Comparison of ENCODE assay signal across 17 cellular contexts in genomic region chr6:97129111-97129510, GRCh38.
DNase-seq lines count a peak whose midpoint lies in the region; FAIRE-seq and TF ChIP-seq lines count a peak whose summit lies in the region.
"Had no signal": no experiment of that assay in that cellular context is flagged by ENCODE, and none has a peak within 500 bp of the region (broad histone marks: within the 10 kb centered on the region; RNA-seq: fewer than 3 reads in every experiment).

No MANE protein-coding gene starts in this region.

- H3K4me3 ChIP-seq in adipocyte (ENCODE audit: low read length) (no peak overlapping the region), endothelial cell of umbilical vein (replicated peaks in 1 of 3; ENCODE audit: insufficient read depth in 1 of 3, low read depth in 1 of 3, low read length in 3 of 3) (no peak overlapping the region)
- H3K4me3 ChIP-seq: BLaER1 treated with 17β-estradiol and CSF1 and Interleukin-3, amounts not matched to agents 10 nM and 100 nM had no signal

- no peaks in the 10 kb centered on the region for H3K9me1 ChIP-seq in endothelial cell of umbilical vein (replicated peaks; ENCODE audit: control insufficient read depth, extremely low read depth, insufficient read depth, low read length)

- DNase-seq in adipocyte (ENCODE audit: low read depth): peak; percentile 6
- peak; percentile 42 for DNase-seq in endothelial cell of umbilical vein (ENCODE audit: low read depth, low spot score)
- DNase-seq in iris pigment epithelial cell (ENCODE audit: low read depth): peak; percentile 36
- DNase-seq in GM20000 (ENCODE audit: low spot score): no peak
- DNase-seq in RWPE1 (ENCODE audit: low spot score): no peak
- DNase-seq in T-helper 9 cell: no peak
- DNase-seq: ACHN; CD4-positive, alpha-beta T cell; DND-41; GDM1; HCEC 1CT; HFFc6 had no signal

- no peak overlapping the region for H3K4me2 ChIP-seq in endothelial cell of umbilical vein (ENCODE audit: insufficient read depth, low read length)
- H3K4me2 ChIP-seq: BLaER1 treated with 17β-estradiol and CSF1 and Interleukin-3, amounts not matched to agents 10 nM and 100 nM had no signal

- POLR2A ChIA-PET in endothelial cell of umbilical vein (lab: Charles Lee) (no interaction called here), RWPE1 (lab: Yijun Ruan, JAX; ENCODE audit: low non-redundant PET) (no interaction called here)

- no peaks in the 10 kb centered on the region for H4K20me1 ChIP-seq in endothelial cell of umbilical vein (replicated peaks; ENCODE audit: control insufficient read depth, extremely low read depth, insufficient read depth, low read length)
- H4K20me1 ChIP-seq: BLaER1 treated with 17β-estradiol and CSF1 and Interleukin-3, amounts not matched to agents 10 nM and 100 nM had no signal

- TF ChIP-seq CTCF in C4-2B (conservative IDR thresholded peaks at IDR 0.05) (0 out of 2 replicates have a peak, but pooled peaks have one; percentile 8), endothelial cell of umbilical vein (IDR thresholded peaks at IDR 0.05; ENCODE audit: extremely low read depth in 1 of 2, insufficient read depth in 1 of 2, low read depth in 1 of 2, low read length in 2 of 2) (no peak), GM20000 (IDR thresholded peaks at IDR 0.05; ENCODE audit: extremely low read depth, missing control alignments) (no peak), RWPE1 (conservative IDR thresholded peaks at IDR 0.05; ENCODE audit: low read depth) (no peak)

- no peaks in the 10 kb centered on the region for H3K79me2 ChIP-seq in endothelial cell of umbilical vein (ENCODE audit: control insufficient read depth, insufficient read depth, low read length)

- H3K9me3 ChIP-seq in adipocyte (ENCODE audit: control insufficient read depth, low read length) (no peaks in the 10 kb centered on the region), endothelial cell of umbilical vein (replicated peaks; ENCODE audit: control insufficient read depth, insufficient read depth, low read length) (no peaks in the 10 kb centered on the region)

- no peak overlapping the region for H2AFZ ChIP-seq in endothelial cell of umbilical vein (ENCODE audit: low read depth, low read length)

- H3K4me1 ChIP-seq in adipocyte (ENCODE audit: control insufficient read depth, insufficient read depth, low read length) (no peaks in the 10 kb centered on the region), endothelial cell of umbilical vein (ENCODE audit: control insufficient read depth, extremely low read depth, insufficient read depth, low read length) (no peaks in the 10 kb centered on the region)

- dilution Hi-C loops in endothelial cell of umbilical vein (cut with MboI; ENCODE audit: extremely low pct_ligation_motif_present, low sequenced_read_pairs): no loop called here

- CTCF ChIA-PET in endothelial cell of umbilical vein (lab: Charles Lee): interaction anchor here (1.3 kb wide), 1 partner anchor 11 kb away, joined by 3 read pairs; no protein-coding TSS in a partner anchor
- CTCF ChIA-PET in RWPE1 (lab: Yijun Ruan, JAX): no interaction called here

- FAIRE-seq in endothelial cell of umbilical vein (lab: Jason Lieb, UNC): no peak
- FAIRE-seq: GM19239, HepG2, HTR-8/SVneo had no signal

- intact Hi-C loops in endothelial cell of umbilical vein (cut with micrococcal nuclease): no loop called here

- H3K9ac ChIP-seq in adipocyte (ENCODE audit: low read length) (no peak overlapping the region), endothelial cell of umbilical vein (replicated peaks; ENCODE audit: extremely low read depth, insufficient read depth, low read length) (no peak overlapping the region)
- H3K9ac ChIP-seq: BLaER1 treated with 17β-estradiol and CSF1 and Interleukin-3, amounts not matched to agents 10 nM and 100 nM had no signal

- H3K27me3 ChIP-seq in adipocyte (replicated peaks; ENCODE audit: control insufficient read depth, insufficient read depth, low read length): no peaks in the 10 kb centered on the region
- no peaks in the 10 kb centered on the region for H3K27me3 ChIP-seq in endothelial cell of umbilical vein (ENCODE audit: control insufficient read depth in 2 of 2, insufficient read depth in 2 of 2, low read length in 2 of 2)
- H3K27me3 ChIP-seq: BLaER1 treated with 17β-estradiol and CSF1 and Interleukin-3, amounts not matched to agents 10 nM and 100 nM had no signal

- H3K36me3 ChIP-seq in adipocyte (ENCODE audit: control insufficient read depth, insufficient read depth, low read length, severe bottlenecking): no peaks in the 10 kb centered on the region
- no peaks in the 10 kb centered on the region for H3K36me3 ChIP-seq in endothelial cell of umbilical vein (ENCODE audit: control insufficient read depth in 2 of 2, extremely low read depth in 1 of 2, insufficient read depth in 2 of 2, low read length in 2 of 2)
- H3K36me3 ChIP-seq: BLaER1 treated with 17β-estradiol and CSF1 and Interleukin-3, amounts not matched to agents 10 nM and 100 nM had no signal

- TF ChIP-seq POLR2A in endothelial cell of umbilical vein (IDR thresholded peaks at IDR 0.05; ENCODE audit: low read depth, low read length): no peak

- H3K27ac ChIP-seq in C4-2B (no peak overlapping the region), endothelial cell of umbilical vein (ENCODE audit: insufficient read depth, low read depth, low read length) (no peak overlapping the region), RWPE1 (no peak overlapping the region)
- H3K27ac ChIP-seq: BLaER1 treated with 17β-estradiol and CSF1 and Interleukin-3, amounts not matched to agents 10 nM and 100 nM had no signal

- no TSS peak for BruUV-seq in endothelial cell of umbilical vein (replicated peaks; lab: Mats Ljungman, UMichigan)

TF ChIP-seq in endothelial cell of umbilical vein, 7 proteins besides CTCF, POLR2A, EP300 and RAD21:
- TF ChIP-seq JUN (IDR thresholded peaks at IDR 0.05; ENCODE audit: borderline replicate concordance, insufficient read depth, insufficient read length, low read depth) (no peak), MAX (IDR thresholded peaks at IDR 0.05; ENCODE audit: insufficient read depth, insufficient read length) (no peak), GATA2 (IDR thresholded peaks at IDR 0.05; ENCODE audit: insufficient read depth, insufficient read length, low read depth, low read length) (no peak), POLR2AphosphoS5 (IDR thresholded peaks at IDR 0.05; ENCODE audit: insufficient read depth, low read depth, low read length) (no peak), FOS (IDR thresholded peaks at IDR 0.05; ENCODE audit: borderline replicate concordance, insufficient read depth, low read length) (no peak), EZH2 (IDR thresholded peaks at IDR 0.05; ENCODE audit: borderline replicate concordance, low read depth, low read length, severe bottlenecking) (no peak), MYC (IDR thresholded peaks at IDR 0.05; ENCODE audit: low read depth, low read length) (no peak)

Comparison
In these comparisons a context has a peak if more than half of its experiments do, and no peak if none do; other contexts are left out.
1. DNase-seq: peak in adipocyte (single experiment), endothelial cell of umbilical vein (single experiment) and iris pigment epithelial cell (single experiment); none in GM20000 (single experiment), RWPE1 (single experiment) and T-helper 9 cell (single experiment).